24 cellular contexts compared by ENCODE assay signal in the genomic region with DNA sequence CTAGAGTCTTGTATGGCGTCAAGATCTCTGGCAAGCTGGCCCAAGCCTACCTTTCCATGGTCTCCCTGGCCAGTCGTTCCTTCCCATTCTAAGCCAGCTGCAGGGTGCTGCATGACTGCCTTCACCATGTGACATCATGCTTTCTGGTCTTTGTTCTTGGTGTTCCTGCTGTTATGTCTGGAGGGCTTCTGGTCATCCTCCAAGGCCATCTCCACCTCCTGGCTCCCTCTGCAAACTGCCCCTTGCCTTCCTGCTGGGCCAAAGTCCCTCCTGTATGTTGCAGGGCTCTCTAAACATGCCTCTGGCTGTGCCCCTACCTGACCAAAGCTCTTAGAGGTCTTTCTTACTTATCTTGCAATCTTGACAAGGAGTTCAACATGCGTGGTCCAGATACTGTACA. TPM values are rescaled to one million over a fixed set of nuclear protein-coding genes. Genes with fewer than 3 reads are reported as not detected.
DNase-seq lines count a peak whose midpoint lies in the region; ATAC-seq and TF ChIP-seq lines count a peak whose summit lies in the region.
"Had no signal": no experiment of that assay in that cellular context is flagged by ENCODE, and none has a peak within 500 bp of the region (broad histone marks: within the 10 kb centered on the region; RNA-seq: fewer than 3 reads in every experiment).

No MANE protein-coding gene starts in this region.

- H3K27me3 Mint-ChIP-seq in activated CD4-positive, alpha-beta T cell treated with anti-CD3 and anti-CD28 coated beads, Interleukin-2, amount 10 ng/mL, durations not matched to agents 7 days and 5 days = peaks cover 9% of the 10 kb centered on the region
- peaks cover 7% of the 10 kb centered on the region for H3K27me3 Mint-ChIP-seq in activated CD4-positive, alpha-beta T cell treated with anti-CD3 and anti-CD28 coated beads for 36 hours

- H3K27ac ChIP-seq in colonic mucosa (no peak overlapping the region), stomach (no peak overlapping the region)
- H3K27ac ChIP-seq: 22Rv1, HL-60, RWPE1 had no signal

- intact Hi-C loops in activated CD4-positive, alpha-beta T cell treated with anti-CD3 and anti-CD28 coated beads for 36 hours (cut with DNase I, micrococcal nuclease) = no loop called here
- intact Hi-C loops in colonic mucosa (cut with DNase I) = no loop called here
- intact Hi-C loops in stomach (cut with DNase I; ENCODE audit: low total_unique reads) = no loop called here

- DNase-seq in activated CD4-positive, alpha-beta T cell treated with anti-CD3 and anti-CD28 coated beads, Interleukin-2, amount 10 ng/mL, durations not matched to agents 7 days and 5 days = peak; percentile 2
- no peak for DNase-seq in activated CD4-positive, alpha-beta T cell treated with anti-CD3 and anti-CD28 coated beads for 36 hours
- DNase-seq in colonic mucosa = peak; percentile 7
- peak; percentile 45 for DNase-seq in mesenteric fat pad (ENCODE audit: low spot score)
- peak; percentile 17 for DNase-seq in stomach
- DNase-seq in iPS-NIHi7 (ENCODE audit: extremely low spot score) = no peak
- DNase-seq in HEK293T (ENCODE audit: extremely low spot score) = no peak
- no peak for DNase-seq in cortex of kidney (lab: John Stamatoyannopoulos, UW)
- DNase-seq: DND-41, H7, IMR-90, NCI-H1417 treated with DMSO at 0.1 percent for 48 hours, NCI-H187 treated with DMSO at 0.1 percent for 48 hours, NCI-H345, NCI-H524 treated with DMSO at 0.1 percent for 48 hours, PC-3 had no signal

- H3K4me3 Mint-ChIP-seq in activated CD4-positive, alpha-beta T cell treated with anti-CD3 and anti-CD28 coated beads, Interleukin-2, amount 10 ng/mL, durations not matched to agents 7 days and 5 days = no peak overlapping the region
- no peak overlapping the region for H3K4me3 Mint-ChIP-seq in activated CD4-positive, alpha-beta T cell treated with anti-CD3 and anti-CD28 coated beads for 36 hours
- H3K4me3 Mint-ChIP-seq: CD14-positive monocyte had no signal

- H3K9me3 Mint-ChIP-seq in activated CD4-positive, alpha-beta T cell treated with anti-CD3 and anti-CD28 coated beads, Interleukin-2, amount 10 ng/mL, durations not matched to agents 7 days and 5 days = no peaks in the 10 kb centered on the region
- peaks cover 4% of the 10 kb centered on the region for H3K9me3 Mint-ChIP-seq in activated CD4-positive, alpha-beta T cell treated with anti-CD3 and anti-CD28 coated beads for 36 hours (ENCODE audit: low read depth)

- H3K27me3 ChIP-seq in colonic mucosa (no peaks in the 10 kb centered on the region), stomach (peaks cover 0 to 6% (median 0%) of the 10 kb centered on the region in 3 donors)

- no peak overlapping the region for H3K9ac ChIP-seq in colonic mucosa (ENCODE audit: low read depth in 2 of 2, low read length in 2 of 2)

- no peaks in the 10 kb centered on the region for H3K4me1 ChIP-seq in colonic mucosa
- peaks cover 12 to 14% (median 14%) of the 10 kb centered on the region in 4 donors for H3K4me1 ChIP-seq in stomach

- TF ChIP-seq EP300 in stomach (IDR thresholded peaks at IDR 0.05) = no peak

- no peak for TF ChIP-seq POLR2A in stomach (IDR thresholded peaks at IDR 0.05)

- 81 to 87% (median 84%) methylated on average over 3 of the region's 3 CpGs for WGBS in stomach, 5 donors

- no peaks in the 10 kb centered on the region for H3K9me3 ChIP-seq in colonic mucosa
- peaks cover 0 to 3% (median 0%) of the 10 kb centered on the region in 4 donors for H3K9me3 ChIP-seq in stomach

- POLR2A ChIA-PET in activated CD4-positive, alpha-beta T cell treated with anti-CD3 and anti-CD28 coated beads, Interleukin-2, amount 10 ng/mL, durations not matched to agents 7 days and 5 days (lab: Charles Lee) = no interaction called here
- POLR2A ChIA-PET in activated CD4-positive, alpha-beta T cell treated with anti-CD3 and anti-CD28 coated beads for 36 hours (lab: Charles Lee) = interaction anchor here (0.6 kb wide), 1 partner anchor 8 kb away, joined by 3 read pairs; no protein-coding TSS in a partner anchor
- POLR2A ChIA-PET in HEK293T (lab: Yijun Ruan, JAX) = interaction anchor here (0.5 kb wide), 1 partner anchor 14 kb away, joined by 3 read pairs; no protein-coding TSS in a partner anchor

- H3K36me3 ChIP-seq in colonic mucosa = no peaks in the 10 kb centered on the region
- H3K36me3 ChIP-seq in stomach = no peaks in the 10 kb centered on the region

- no peak overlapping the region for H3K27ac Mint-ChIP-seq in activated CD4-positive, alpha-beta T cell treated with anti-CD3 and anti-CD28 coated beads, Interleukin-2, amount 10 ng/mL, durations not matched to agents 7 days and 5 days
- no peak overlapping the region for H3K27ac Mint-ChIP-seq in activated CD4-positive, alpha-beta T cell treated with anti-CD3 and anti-CD28 coated beads for 36 hours
- H3K27ac Mint-ChIP-seq: CD14-positive monocyte had no signal

- TF ChIP-seq CTCF in colonic mucosa (IDR thresholded peaks at IDR 0.05) = no peak
- no peak for TF ChIP-seq CTCF in stomach (IDR thresholded peaks at IDR 0.05)

- H3K4me3 ChIP-seq in colonic mucosa (no peak overlapping the region), stomach (no peak overlapping the region)

- no peaks in the 10 kb centered on the region for H3K36me3 Mint-ChIP-seq in activated CD4-positive, alpha-beta T cell treated with anti-CD3 and anti-CD28 coated beads, Interleukin-2, amount 10 ng/mL, durations not matched to agents 7 days and 5 days (ENCODE audit: low read depth)
- no peaks in the 10 kb centered on the region for H3K36me3 Mint-ChIP-seq in activated CD4-positive, alpha-beta T cell treated with anti-CD3 and anti-CD28 coated beads for 36 hours (ENCODE audit: low read depth)
- H3K36me3 Mint-ChIP-seq: CD14-positive monocyte had no signal

- ATAC-seq in activated CD4-positive, alpha-beta T cell treated with anti-CD3 and anti-CD28 coated beads for 36 hours = no peak
- ATAC-seq: PC-3 had no signal

- CTCF ChIA-PET in activated CD4-positive, alpha-beta T cell treated with anti-CD3 and anti-CD28 coated beads, Interleukin-2, amount 10 ng/mL, durations not matched to agents 7 days and 5 days (lab: Charles Lee) = no interaction called here
- CTCF ChIA-PET in activated CD4-positive, alpha-beta T cell treated with anti-CD3 and anti-CD28 coated beads for 36 hours (lab: Charles Lee) = no interaction called here
- CTCF ChIA-PET in HEK293T (lab: Yijun Ruan, JAX) = no interaction called here

- no peaks in the 10 kb centered on the region for H3K4me1 Mint-ChIP-seq in activated CD4-positive, alpha-beta T cell treated with anti-CD3 and anti-CD28 coated beads, Interleukin-2, amount 10 ng/mL, durations not matched to agents 7 days and 5 days
- H3K4me1 Mint-ChIP-seq in activated CD4-positive, alpha-beta T cell treated with anti-CD3 and anti-CD28 coated beads for 36 hours = no peaks in the 10 kb centered on the region
- H3K4me1 Mint-ChIP-seq: CD14-positive monocyte had no signal

TF ChIP-seq in HEK293T, 16 proteins besides CTCF, POLR2A, EP300 and RAD21:
- TF ChIP-seq ARNT (IDR thresholded peaks at IDR 0.05) = no peak
- no peak for TF ChIP-seq HDGF (IDR thresholded peaks at IDR 0.05; ENCODE audit: borderline replicate concordance)
- no peak for TF ChIP-seq BHLHE40 (IDR thresholded peaks at IDR 0.05; ENCODE audit: borderline replicate concordance)
- no peak for TF ChIP-seq SUZ12 (IDR thresholded peaks at IDR 0.05)
- TF ChIP-seq LEF1 (IDR thresholded peaks at IDR 0.05; ENCODE audit: borderline replicate concordance) = no peak
- TF ChIP-seq SP1 (IDR thresholded peaks at IDR 0.05) = no peak
- TF ChIP-seq L3MBTL2 (conservative IDR thresholded peaks at IDR 0.05) = no peak
- TF ChIP-seq FOXK2 (IDR thresholded peaks at IDR 0.05) = no peak
- no peak for TF ChIP-seq FOXM1 (IDR thresholded peaks at IDR 0.05; ENCODE audit: borderline replicate concordance)
- no peak for TF ChIP-seq ELF4 (IDR thresholded peaks at IDR 0.05)
- TF ChIP-seq TARDBP (IDR thresholded peaks at IDR 0.05) = no peak

RNA-seq across cellular contexts. Expression of a gene that starts 44.4 kb away (rescaled TPM):
- not detected for total RNA-seq in activated CD4-positive, alpha-beta T cell treated with anti-CD3 and anti-CD28 coated beads, Interleukin-2, amount 10 ng/mL, durations not matched to agents 7 days and 5 days
- total RNA-seq in activated CD4-positive, alpha-beta T cell treated with anti-CD3 and anti-CD28 coated beads for 36 hours = not detected
- total RNA-seq in colonic mucosa (1 to 10 TPM; 5.6 to 8.1 TPM), mesenteric fat pad (not detected), stomach (10 to 100 TPM in 1 of 5 donors, 1 to 10 TPM in 1, under 1 TPM in 3; 0.29 to 11.0 (median 0.89) TPM)
- polyA plus RNA-seq in stomach = 1 to 10 TPM; 1.9 to 3.5 (median 2.3) TPM
- total RNA-seq: G401, HT1080, M059J had no signal
- polyA plus RNA-seq: AG04450, CD14-positive monocyte had no signal

Comparison
In these comparisons a context has a peak if more than half of its experiments do, and no peak if none do; other contexts are left out.
1. DNase-seq: peak in activated CD4-positive, alpha-beta T cell treated with anti-CD3 and anti-CD28 coated beads, Interleukin-2, amount 10 ng/mL, durations not matched to agents 7 days and 5 days (single experiment), colonic mucosa (single experiment), mesenteric fat pad (single experiment) and stomach (single experiment); none in activated CD4-positive, alpha-beta T cell treated with anti-CD3 and anti-CD28 coated beads for 36 hours (single experiment), iPS-NIHi7 (single experiment), HEK293T (single experiment) and cortex of kidney (single experiment).